ENCODE assay signal across 21 cellular contexts in genomic region chr12:46433829-46434228, GRCh38.
A peak's percentile ranks its signal among the peaks of the same experiment; 100 is the strongest.
DNase-seq lines count a peak whose midpoint lies in the region; ATAC-seq, FAIRE-seq and TF ChIP-seq lines count a peak whose summit lies in the region.
"Had no signal": no experiment of that assay in that cellular context is flagged by ENCODE, and none has a peak within 500 bp of the region (broad histone marks: within the 10 kb centered on the region; RNA-seq: fewer than 3 reads in every experiment).

No MANE protein-coding gene starts in this region.

- H2AFZ ChIP-seq in ACC112 (ENCODE audit: low read length, unreplicated experiment): no peak overlapping the region
- no peak overlapping the region for H2AFZ ChIP-seq in endothelial cell of umbilical vein (ENCODE audit: low read depth, low read length)

- H3K4me2 ChIP-seq in A549 (no peak overlapping the region), endothelial cell of umbilical vein (ENCODE audit: insufficient read depth, low read length) (no peak overlapping the region)

- H3K27me3 ChIP-seq in ACC112 (ENCODE audit: insufficient read depth, low read length) (no peaks in the 10 kb centered on the region), RWPE2 (ENCODE audit: insufficient read depth, poor library complexity, severe bottlenecking) (no peaks in the 10 kb centered on the region), endothelial cell of umbilical vein (ENCODE audit: control insufficient read depth in 2 of 2, insufficient read depth in 2 of 2, low read length in 2 of 2) (no peaks in the 10 kb centered on the region)

- intact Hi-C loops in endothelial cell of umbilical vein (cut with micrococcal nuclease): loop anchor here (5.0 kb wide), 1 partner anchor 212 kb away; no protein-coding TSS in a partner anchor

- FAIRE-seq in A549 (lab: Jason Lieb, UNC) (peak; percentile 56), endothelial cell of umbilical vein (lab: Jason Lieb, UNC) (no peak)
- FAIRE-seq: H54, HepG2 had no signal

- H3K9me3 ChIP-seq in A549 (no peaks in the 10 kb centered on the region), RWPE2 (ENCODE audit: severe bottlenecking) (no peaks in the 10 kb centered on the region), endothelial cell of umbilical vein (replicated peaks; ENCODE audit: control insufficient read depth, insufficient read depth, low read length) (no peaks in the 10 kb centered on the region)

- no peak overlapping the region for H3K4me3 ChIP-seq in A549
- H3K4me3 ChIP-seq in ACC112 (ENCODE audit: low read depth, low read length): no peak overlapping the region
- H3K4me3 ChIP-seq in RWPE2 (ENCODE audit: severe bottlenecking): no peak overlapping the region
- H3K4me3 ChIP-seq in endothelial cell of umbilical vein (replicated peaks in 1 of 3; ENCODE audit: insufficient read depth in 1 of 3, low read depth in 1 of 3, low read length in 3 of 3): no peak overlapping the region

- POLR2A ChIA-PET in A549 (lab: Yijun Ruan, JAX): no interaction called here
- POLR2A ChIA-PET in endothelial cell of umbilical vein (lab: Charles Lee): no interaction called here

- no peaks in the 10 kb centered on the region for H3K9me1 ChIP-seq in endothelial cell of umbilical vein (replicated peaks; ENCODE audit: control insufficient read depth, extremely low read depth, insufficient read depth, low read length)

- peaks cover 57% of the 10 kb centered on the region for H3K4me1 ChIP-seq in A549
- H3K4me1 ChIP-seq in ACC112 (ENCODE audit: control insufficient read depth, insufficient read depth, low read length, unreplicated experiment): peaks cover 74% of the 10 kb centered on the region
- peaks cover 73% of the 10 kb centered on the region for H3K4me1 ChIP-seq in RWPE2 (ENCODE audit: insufficient read depth, poor library complexity, severe bottlenecking)
- H3K4me1 ChIP-seq in endothelial cell of umbilical vein (ENCODE audit: control insufficient read depth, extremely low read depth, insufficient read depth, low read length): peaks cover 56% of the 10 kb centered on the region

- 84% methylated on average over 3 of the region's 3 CpGs for WGBS in A549 (ENCODE audit: missing lambda C conversion rate)

- no peak for TF ChIP-seq EP300 in A549 (IDR thresholded peaks at IDR 0.05)

- no peak overlapping the region for H3K9ac ChIP-seq in endothelial cell of umbilical vein (replicated peaks; ENCODE audit: extremely low read depth, insufficient read depth, low read length)

- TF ChIP-seq RAD21 in A549 (conservative IDR thresholded peaks at IDR 0.05 in 1 of 2, IDR thresholded peaks at IDR 0.05 in 1 of 2): no peak

- TF ChIP-seq POLR2A in A549 (IDR thresholded peaks at IDR 0.05; ENCODE audit: low read length): no peak
- TF ChIP-seq POLR2A in endothelial cell of umbilical vein (IDR thresholded peaks at IDR 0.05; ENCODE audit: low read depth, low read length): no peak
- no peak for TF ChIP-seq POLR2A in GM18505 (IDR thresholded peaks at IDR 0.05; ENCODE audit: borderline replicate concordance, extremely low read depth, insufficient read depth, insufficient read length)

- no peaks in the 10 kb centered on the region for H4K20me1 ChIP-seq in endothelial cell of umbilical vein (replicated peaks; ENCODE audit: control insufficient read depth, extremely low read depth, insufficient read depth, low read length)

- ATAC-seq in A549: no peak
- ATAC-seq in RWPE2 (ENCODE audit: low read depth): no peak
- ATAC-seq in GM18505 (IDR thresholded peaks at IDR 0.05; ENCODE audit: unreplicated experiment): no peak
- ATAC-seq in HG03280 (IDR thresholded peaks at IDR 0.05; ENCODE audit: unreplicated experiment): no peak
- ATAC-seq: HepG2 had no signal

- BruUV-seq in endothelial cell of umbilical vein (replicated peaks; lab: Mats Ljungman, UMichigan): no TSS peak

- H3K79me2 ChIP-seq in ACC112 (ENCODE audit: control insufficient read depth, insufficient read depth, low read length, unreplicated experiment): peaks cover 2% of the 10 kb centered on the region
- no peaks in the 10 kb centered on the region for H3K79me2 ChIP-seq in endothelial cell of umbilical vein (ENCODE audit: control insufficient read depth, insufficient read depth, low read length)

- H3K36me3 ChIP-seq in ACC112 (ENCODE audit: insufficient read depth, low read length): no peaks in the 10 kb centered on the region
- H3K36me3 ChIP-seq in RWPE2 (ENCODE audit: low read depth): no peaks in the 10 kb centered on the region
- H3K36me3 ChIP-seq in endothelial cell of umbilical vein (ENCODE audit: control insufficient read depth in 2 of 2, extremely low read depth in 1 of 2, insufficient read depth in 2 of 2, low read length in 2 of 2): no peaks in the 10 kb centered on the region

- CTCF ChIA-PET in A549 (lab: Yijun Ruan, JAX) (interaction anchor here (0.7 kb wide), 1 partner anchor 490 kb away, joined by 3 read pairs; no protein-coding TSS in a partner anchor), endothelial cell of umbilical vein (lab: Charles Lee) (no interaction called here)

- no peak for TF ChIP-seq CTCF in A549 (IDR thresholded peaks at IDR 0.05)
- TF ChIP-seq CTCF in RWPE2 (IDR thresholded peaks at IDR 0.05; ENCODE audit: poor library complexity, severe bottlenecking): no peak
- no peak for TF ChIP-seq CTCF in endothelial cell of umbilical vein (IDR thresholded peaks at IDR 0.05; ENCODE audit: extremely low read depth in 1 of 2, insufficient read depth in 1 of 2, low read depth in 1 of 2, low read length in 2 of 2)

- H3K27ac ChIP-seq in A549: peak overlapping the region; percentile 71 to 77; a peak in 5 of 6 replicates
- peak overlapping the region; percentile 100 for H3K27ac ChIP-seq in ACC112 (ENCODE audit: low read depth, low read length)
- peak overlapping the region; percentile 99 for H3K27ac ChIP-seq in RWPE2 (ENCODE audit: poor library complexity, severe bottlenecking)
- peak overlapping the region; percentile 99 for H3K27ac ChIP-seq in endothelial cell of umbilical vein (ENCODE audit: insufficient read depth, low read depth, low read length)
- H3K27ac ChIP-seq: C4-2B, HL-60 had no signal

- no peak for DNase-seq in A549 (ENCODE audit: low read depth in 1 of 2, low spot score in 1 of 2)
- no peak for DNase-seq in RWPE2 (ENCODE audit: low spot score)
- DNase-seq in endothelial cell of umbilical vein (ENCODE audit: low read depth, low spot score): no peak
- DNase-seq in NCI-H2227 (lab: John Stamatoyannopoulos, UW; ENCODE audit: unreplicated experiment): no peak
- DNase-seq: AML-193; CD8-positive, alpha-beta memory T cell; GF-D8; KG1; NCI-H1092 treated with DMSO at 0.1 percent for 48 hours; NCI-H1436 treated with DMSO at 0.1 percent for 48 hours; NCI-H1930; NCI-H2227 treated with DMSO at 0.1 percent for 48 hours; NCI-H510A treated with DMSO at 0.1 percent for 48 hours; NCI-H748 treated with DMSO at 0.1 percent for 48 hours had no signal

- dilution Hi-C loops in endothelial cell of umbilical vein (cut with MboI; ENCODE audit: extremely low pct_ligation_motif_present, low sequenced_read_pairs): no loop called here

TF ChIP-seq in A549, 52 proteins besides CTCF, POLR2A, EP300 and RAD21:
- TF ChIP-seq HEYL (CRISPR knock-in tag; IDR thresholded peaks at IDR 0.05) (no peak), ZFP36 (IDR thresholded peaks at IDR 0.05; ENCODE audit: borderline replicate concordance, partially characterized antibody) (no peak), FOSL2 (IDR thresholded peaks at IDR 0.05) (no peak), FOSL2 (CRISPR knock-in tag; IDR thresholded peaks at IDR 0.05) (0 out of 2 replicates have a peak, but pooled peaks have one; percentile 21)

TF ChIP-seq in endothelial cell of umbilical vein, 7 proteins besides CTCF, POLR2A, EP300 and RAD21:
- TF ChIP-seq POLR2AphosphoS5 (IDR thresholded peaks at IDR 0.05; ENCODE audit: insufficient read depth, low read depth, low read length) (no peak), EZH2 (IDR thresholded peaks at IDR 0.05; ENCODE audit: borderline replicate concordance, low read depth, low read length, severe bottlenecking) (no peak), MAX (IDR thresholded peaks at IDR 0.05; ENCODE audit: insufficient read depth, insufficient read length) (no peak), FOS (IDR thresholded peaks at IDR 0.05; ENCODE audit: borderline replicate concordance, insufficient read depth, low read length) (no peak), JUN (IDR thresholded peaks at IDR 0.05; ENCODE audit: borderline replicate concordance, insufficient read depth, insufficient read length, low read depth) (no peak), MYC (IDR thresholded peaks at IDR 0.05; ENCODE audit: low read depth, low read length) (no peak), GATA2 (IDR thresholded peaks at IDR 0.05; ENCODE audit: insufficient read depth, insufficient read length, low read depth, low read length) (no peak)
